ENCODE assay signal across 11 cellular contexts in the genomic region with DNA sequence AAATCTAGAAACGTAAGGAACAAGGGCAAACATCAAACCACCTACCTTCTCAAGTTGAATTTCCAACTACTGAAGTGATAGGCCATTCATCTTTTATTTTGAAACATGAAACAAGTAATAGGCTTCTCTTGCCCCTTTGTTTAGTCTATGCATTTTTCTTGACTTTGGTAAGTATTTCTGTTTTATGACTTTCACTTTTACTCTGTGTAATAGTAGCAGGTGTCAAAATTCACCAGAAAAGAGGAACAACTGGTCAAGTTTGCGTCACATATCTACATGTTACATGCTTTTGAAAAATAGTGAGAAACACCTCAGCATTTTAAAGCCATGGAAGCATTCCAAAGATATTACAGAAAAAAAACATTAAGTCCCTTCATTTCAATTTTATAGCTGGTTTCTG.
DNase-seq lines count a peak whose midpoint lies in the region; ATAC-seq, FAIRE-seq and TF ChIP-seq lines count a peak whose summit lies in the region.
"Had no signal": no experiment of that assay in that cellular context is flagged by ENCODE, and none has a peak within 500 bp of the region (broad histone marks: within the 10 kb centered on the region; RNA-seq: fewer than 3 reads in every experiment).

No MANE protein-coding gene starts in this region.

- DNase-seq in GM12864 (ENCODE audit: low read depth) (peak; percentile 54), GM12878 (ENCODE audit: low read depth, low spot score) (peak; percentile 69), GF-D8 (lab: John Stamatoyannopoulos, UW) (no peak), G401 (ENCODE audit: low spot score) (no peak), vagina (ENCODE audit: extremely low spot score in 2 of 2) (no peak)
- no peak for DNase-seq in activated CD4-positive, CD25-positive, alpha-beta regulatory T cell (lab: John Stamatoyannopoulos, UW)
- DNase-seq: activated CD4-positive, alpha-beta memory T cell treated with anti-CD3 and anti-CD28 coated beads for 36 hours had no signal

- intact Hi-C loops in GM12878 (cut with micrococcal nuclease; ENCODE audit: unreplicated experiment) = no loop called here
- intact Hi-C loops in vagina (cut with DNase I) = no loop called here

- ATAC-seq in GM21390 (IDR thresholded peaks at IDR 0.05; ENCODE audit: unreplicated experiment) = peak; percentile 90
- peak; percentile 96 for ATAC-seq in HG03135 (IDR thresholded peaks at IDR 0.05; ENCODE audit: unreplicated experiment)
- peak; percentile 87 for ATAC-seq in GM12878

- SMC1A ChIA-PET in GM12878 (lab: Charles Lee; ENCODE audit: uncharacterized antibody, unreplicated experiment) = interaction anchor here (0.6 to 8.5 kb wide), 9 partner anchors 10 to 192 kb away, joined by 3 to 99 read pairs (median 5); no protein-coding TSS in a partner anchor

- H3K9me3 ChIP-seq in GM12878 (replicated peaks; ENCODE audit: control insufficient read depth, insufficient read depth, low read length) = no peaks in the 10 kb centered on the region
- no peaks in the 10 kb centered on the region for H3K9me3 ChIP-seq in vagina
- H3K9me3 ChIP-seq: tibial artery had no signal

- FAIRE-seq in GM12878 (lab: Jason Lieb, UNC) = peak; percentile 62
- FAIRE-seq: keratinocyte had no signal

- H3K36me3 ChIP-seq in GM12878 (ENCODE audit: control insufficient read depth in 2 of 2, insufficient read depth in 2 of 2, low read length in 1 of 2) (no peaks in the 10 kb centered on the region), vagina (no peaks in the 10 kb centered on the region)
- H3K36me3 ChIP-seq: tibial artery had no signal

- POLR2A ChIA-PET in GM12878 (lab: Charles Lee) = interaction anchor here (0.6 to 1.4 kb wide), 4 partner anchors 11 to 46 kb away, joined by 3 to 4 read pairs (median 3); no protein-coding TSS in a partner anchor

- no peak overlapping the region for H2AFZ ChIP-seq in GM12878 (ENCODE audit: control insufficient read depth, low read depth, low read length)

- CTCF ChIA-PET in GM12878 (lab: Yijun Ruan, JAX) = interaction anchor here (0.8 to 3.2 kb wide), 5 partner anchors 11 to 24 kb away, joined by 3 to 19 read pairs (median 3); no protein-coding TSS in a partner anchor

- TF ChIP-seq CTCF in GM12864 (IDR thresholded peaks at IDR 0.05; ENCODE audit: low read depth, low read length, missing control alignments) = no peak
- no peak for TF ChIP-seq CTCF in GM12878 (IDR thresholded peaks at IDR 0.05 in 2 of 3, conservative IDR thresholded peaks at IDR 0.05 in 1 of 3; ENCODE audit: control insufficient read depth in 2 of 3, extremely low read depth in 1 of 3, insufficient read depth in 1 of 3, low read depth in 3 of 3, low read length in 3 of 3)
- TF ChIP-seq CTCF in vagina (IDR thresholded peaks at IDR 0.05) = no peak

- H3K9ac ChIP-seq in GM12878 (ENCODE audit: control insufficient read depth, insufficient read depth, low read length) = peak overlapping the region; percentile 45; the same call in 1 of the 2 replicates

- no peaks in the 10 kb centered on the region; the same call in 1 of the 2 replicates for H3K79me2 ChIP-seq in GM12878 (ENCODE audit: control insufficient read depth, insufficient read depth, low read length)

- TF ChIP-seq POLR2A in GM12878 (IDR thresholded peaks at IDR 0.05; ENCODE audit: low read depth, low read length) (no peak), vagina (IDR thresholded peaks at IDR 0.05) (no peak)

- H3K4me1 ChIP-seq in GM12878 (ENCODE audit: control insufficient read depth, insufficient read depth, low read length) (peaks cover 16% of the 10 kb centered on the region), vagina (no peaks in the 10 kb centered on the region)

- in situ Hi-C loops in GM12878 (cut with MboI) (no loop called here), G401 (cut with HindIII; ENCODE audit: low sequenced_read_pairs) (no loop called here)

- H3K4me3 ChIP-seq in GM12864 (ENCODE audit: low read depth, low read length) = no peak overlapping the region
- H3K4me3 ChIP-seq in GM12878 = no peak overlapping the region
- no peak overlapping the region for H3K4me3 ChIP-seq in vagina
- H3K4me3 ChIP-seq: tibial artery had no signal

- H3K27me3 ChIP-seq in GM12878 (replicated peaks in 1 of 2; ENCODE audit: control insufficient read depth in 2 of 2, insufficient read depth in 2 of 2, low read length in 1 of 2) (no peaks in the 10 kb centered on the region), vagina (no peaks in the 10 kb centered on the region)
- H3K27me3 ChIP-seq: tibial artery had no signal

- TF ChIP-seq RAD21 in GM12878 (IDR thresholded peaks at IDR 0.05; ENCODE audit: insufficient read depth, low read depth, low read length) = no peak

- peak overlapping the region; percentile 87 for H3K27ac ChIP-seq in GM12878 (ENCODE audit: control insufficient read depth, insufficient read depth)
- no peak overlapping the region for H3K27ac ChIP-seq in vagina
- H3K27ac ChIP-seq: tibial artery had no signal

- RAD21 ChIA-PET in GM12878 (lab: Charles Lee; ENCODE audit: unreplicated experiment) = interaction anchor here (0.7 to 2.5 kb wide), 11 partner anchors 11 to 189 kb away, joined by 3 to 6 read pairs (median 3); no protein-coding TSS in a partner anchor

- 0% methylated on average over 2 of the region's 2 CpGs for WGBS in GM12878 (ENCODE audit: insufficient coverage, insufficient replicate concordance, low lambda C conversion rate, missing lambda C conversion rate)

- no TSS peak for BruUV-seq in GM12878 (replicated peaks; lab: Mats Ljungman, UMichigan)

- H3K4me2 ChIP-seq in GM12878 (ENCODE audit: control insufficient read depth, insufficient read depth) = peak overlapping the region; percentile 84

- H4K20me1 ChIP-seq in GM12878 (ENCODE audit: control insufficient read depth, insufficient read depth) = no peaks in the 10 kb centered on the region

- TF ChIP-seq EP300 in GM12878 (IDR thresholded peaks at IDR 0.05; ENCODE audit: borderline replicate concordance in 1 of 2, control insufficient read depth in 1 of 2, low read depth in 2 of 2, low read length in 2 of 2) = peak; percentile 93 to 99

TF ChIP-seq in GM12878, 131 proteins besides CTCF, POLR2A, EP300 and RAD21 (continues in another document):
- TF ChIP-seq SMAD5 (IDR thresholded peaks at IDR 0.05; ENCODE audit: low read depth) (no peak), MTA3 (IDR thresholded peaks at IDR 0.05; ENCODE audit: borderline replicate concordance, low read length) (no peak), WRNIP1 (IDR thresholded peaks at IDR 0.05; ENCODE audit: borderline replicate concordance, low read depth, low read length) (no peak), EGR1 (IDR thresholded peaks at IDR 0.05; ENCODE audit: borderline replicate concordance in 1 of 2, low read depth in 2 of 2, low read length in 2 of 2) (no peak), MEF2B (IDR thresholded peaks at IDR 0.05; ENCODE audit: partially characterized antibody, poor library complexity, severe bottlenecking) (peak; percentile 70), KAT2A (conservative IDR thresholded peaks at IDR 0.05; ENCODE audit: control insufficient read depth, low read depth, low read length) (no peak), YBX1 (IDR thresholded peaks at IDR 0.05) (no peak), SKIL (IDR thresholded peaks at IDR 0.05; ENCODE audit: low read depth, poor library complexity, severe bottlenecking) (no peak), ESRRA (IDR thresholded peaks at IDR 0.05; ENCODE audit: low read length) (no peak), TCF7 (IDR thresholded peaks at IDR 0.05; ENCODE audit: borderline replicate concordance) (peak; percentile 38; the same call in 1 of the 2 replicates), TBL1XR1 (IDR thresholded peaks at IDR 0.05; ENCODE audit: low read depth, low read length) (0 out of 2 replicates have a peak, but pooled peaks have one; percentile 35), ZSCAN29 (IDR thresholded peaks at IDR 0.05) (no peak), IRF4 (IDR thresholded peaks at IDR 0.05; ENCODE audit: low read depth, low read length) (0 out of 2 replicates have a peak, but pooled peaks have one; percentile 28), BCL11A (IDR thresholded peaks at IDR 0.05; ENCODE audit: low read depth, low read length) (peak; percentile 56; the same call in 1 of the 2 replicates), BMI1 (IDR thresholded peaks at IDR 0.05; ENCODE audit: borderline replicate concordance) (peak; percentile 80), SREBF2 (IDR thresholded peaks at IDR 0.05; ENCODE audit: low read length) (no peak), HDGF (IDR thresholded peaks at IDR 0.05) (no peak), BCL3 (IDR thresholded peaks at IDR 0.05; ENCODE audit: borderline replicate concordance, insufficient read depth, low read depth, low read length, poor library complexity, severe bottlenecking) (no peak), ZNF217 (IDR thresholded peaks at IDR 0.05) (peak; percentile 90)
- TF ChIP-seq, protein P1, sequence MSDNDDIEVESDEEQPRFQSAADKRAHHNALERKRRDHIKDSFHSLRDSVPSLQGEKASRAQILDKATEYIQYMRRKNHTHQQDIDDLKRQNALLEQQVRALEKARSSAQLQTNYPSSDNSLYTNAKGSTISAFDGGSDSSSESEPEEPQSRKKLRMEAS (IDR thresholded peaks at IDR 0.05; ENCODE audit: low read depth, low read length) = no peak

Comparison
In these comparisons a context has a peak if more than half of its experiments do, and no peak if none do; other contexts are left out.
1. DNase-seq: peak in GM12864 (single experiment) and GM12878 (single experiment); none in GF-D8 (single experiment), G401 (single experiment), activated CD4-positive, CD25-positive, alpha-beta regulatory T cell (0 of 4) and vagina (0 of 2).
2. Peak in every context shown above with its lines, with median percentiles within 50 percentile points of each other: ATAC-seq.